Comparison of ENCODE assay signal across 9 cellular contexts in genomic region chr6:170554888-170555137, GRCh38. TPM values are rescaled to one million over a fixed set of nuclear protein-coding genes. Genes with fewer than 3 reads are reported as not detected.
DNase-seq lines count a peak whose midpoint lies in the region; ATAC-seq and TF ChIP-seq lines count a peak whose summit lies in the region.
"Had no signal": no experiment of that assay in that cellular context is flagged by ENCODE, and none has a peak within 500 bp of the region (broad histone marks: within the 10 kb centered on the region; RNA-seq: fewer than 3 reads in every experiment).

No MANE protein-coding gene starts in this region.

- H3K79me2 ChIP-seq in DOHH2 (ENCODE audit: control insufficient read depth, low read length), result peaks cover 91% of the 10 kb centered on the region

- intact Hi-C loops in right cardiac atrium (cut with DNase I), result no loop called here

- H3K36me3 ChIP-seq in DOHH2 (ENCODE audit: control insufficient read depth, low read length), result peaks cover 73% of the 10 kb centered on the region
- H3K36me3 ChIP-seq in RWPE2 (ENCODE audit: low read depth), result peaks cover 52% of the 10 kb centered on the region

- H3K9me2 ChIP-seq in DOHH2 (replicated peaks; ENCODE audit: control insufficient read depth, low read length), result no peaks in the 10 kb centered on the region

- WGBS in right cardiac atrium, result 2% methylated on average over 6 of the region's 6 CpGs

- H3K9me3 ChIP-seq in DOHH2 (ENCODE audit: control insufficient read depth, insufficient read depth, low read length) (no peaks in the 10 kb centered on the region), RWPE2 (ENCODE audit: severe bottlenecking) (no peaks in the 10 kb centered on the region), right cardiac atrium (ENCODE audit: control insufficient read depth, low read length) (no peaks in the 10 kb centered on the region)

- H3K4me2 ChIP-seq in DOHH2 (ENCODE audit: low read length), result peak overlapping the region; percentile 94

- H3K4me3 ChIP-seq in DOHH2 (ENCODE audit: low read length) (peak overlapping the region; percentile 99), RWPE2 (ENCODE audit: severe bottlenecking) (peak overlapping the region; percentile 71), right cardiac atrium (ENCODE audit: low read length) (peak overlapping the region; percentile 85), skeletal muscle cell (ENCODE audit: low read depth, low read length) (peak overlapping the region; percentile 98)

- H3K27me3 ChIP-seq in DOHH2 (ENCODE audit: control insufficient read depth, low read length) (no peaks in the 10 kb centered on the region), RWPE2 (ENCODE audit: insufficient read depth, poor library complexity, severe bottlenecking) (no peaks in the 10 kb centered on the region), right cardiac atrium (ENCODE audit: control insufficient read depth, insufficient read depth) (no peaks in the 10 kb centered on the region)

- DNase-seq in RWPE2 (ENCODE audit: low spot score) (no peak), right cardiac atrium (no peak), skeletal muscle cell (ENCODE audit: low read depth) (no peak), AG08395 (ENCODE audit: low spot score) (no peak), ecto neural progenitor cell (ENCODE audit: low spot score) (no peak)
- DNase-seq in activated CD4-positive, alpha-beta T cell treated with anti-CD3 and anti-CD28 coated beads, Interleukin-2, amount 50 U/mL, for 4 hours, result no peak
- DNase-seq: GF-D8 had no signal

- TF ChIP-seq CTCF in DOHH2 (IDR thresholded peaks at IDR 0.05; ENCODE audit: low read depth, low read length, poor library complexity, severe bottlenecking) (no peak), RWPE2 (IDR thresholded peaks at IDR 0.05; ENCODE audit: poor library complexity, severe bottlenecking) (no peak)

- H3F3A ChIP-seq in DOHH2 (ENCODE audit: control insufficient read depth, insufficient read depth), result 0 out of 2 replicates have a peak, but pooled peaks cover 4% of the 10 kb centered on the region

- H3K4me1 ChIP-seq in DOHH2 (ENCODE audit: control insufficient read depth, low read length) (peaks cover 30% of the 10 kb centered on the region), RWPE2 (ENCODE audit: insufficient read depth, poor library complexity, severe bottlenecking) (peaks cover 11% of the 10 kb centered on the region), right cardiac atrium (ENCODE audit: control insufficient read depth, insufficient read depth, low read length) (no peaks in the 10 kb centered on the region)

- H3K27ac ChIP-seq in DOHH2 (ENCODE audit: low read depth, low read length) (peak overlapping the region; percentile 52), RWPE2 (ENCODE audit: poor library complexity, severe bottlenecking) (peak overlapping the region; percentile 31), right cardiac atrium (ENCODE audit: low read length) (peak overlapping the region; percentile 65)

- no peak for ATAC-seq in RWPE2 (ENCODE audit: low read depth)
- no peak for ATAC-seq in right cardiac atrium
- ATAC-seq in HG03442 (IDR thresholded peaks at IDR 0.05; ENCODE audit: unreplicated experiment), result no peak

- peaks cover 39% of the 10 kb centered on the region for H4K20me1 ChIP-seq in DOHH2 (ENCODE audit: control insufficient read depth, insufficient read depth, low read depth, low read length)

RNA-seq across cellular contexts. Expression of gene TBP, which starts 0.6 kb away (rescaled TPM):
- total RNA-seq in right cardiac atrium, result 10 to 100 TPM in 1 of 4 donors, 1 to 10 TPM in 3; 8.7 to 11.8 (median 9.2) TPM
- polyA plus RNA-seq in right cardiac atrium, result 7.9 TPM

RNA-seq across cellular contexts. Expression of gene PSMB1, which starts 1.7 kb away (rescaled TPM):
- 100 to 1,000 TPM; 125 to 146 (median 144) TPM for total RNA-seq in right cardiac atrium
- polyA plus RNA-seq in right cardiac atrium, result 280 TPM

RNA-seq across cellular contexts. Expression of gene PDCD2, which starts 29.6 kb away (rescaled TPM):
- 10 to 100 TPM; 26.1 to 36.4 (median 30.9) TPM for total RNA-seq in right cardiac atrium
- 27.7 TPM for polyA plus RNA-seq in right cardiac atrium
